In genomic region chr13:94417294-94417693, GRCh38 we compare ENCODE assay signal across 23 cellular contexts.
"Had no signal": no experiment of that assay in that cellular context is flagged by ENCODE, and none has a peak within 500 bp of the region (broad histone marks: within the 10 kb centered on the region; RNA-seq: fewer than 3 reads in every experiment).

No MANE protein-coding gene starts in this region.

- H3K27me3 Mint-ChIP-seq: progenitor cell of endocrine pancreas had no signal

- H3K36me3 Mint-ChIP-seq: memory B cell, neural progenitor cell had no signal

- H3K9me3 ChIP-seq: gastrocnemius medialis, right lobe of liver, thyroid gland, vagina had no signal

- H3K36me3 ChIP-seq: gastrocnemius medialis, neural progenitor cell, right lobe of liver, stomach, thyroid gland, vagina had no signal

- H3K27me3 ChIP-seq: gastrocnemius medialis, neural progenitor cell, right lobe of liver, thyroid gland, vagina had no signal

- DNase-seq: effector CD8-positive, alpha-beta T cell; endodermal cell; foreskin fibroblast; gastrocnemius medialis; head of caudate nucleus; right lobe of liver; small intestine; stimulated activated CD4-positive, alpha-beta T cell treated with anti-CD3 and anti-CD28 coated beads, Interleukin-15, amount 100 ng/mL, for 24 hours; stimulated activated CD4-positive, alpha-beta T cell treated with anti-CD3 and anti-CD28 coated beads, Interleukin-2, amount 100 ng/mL, for 48 hours; stimulated activated naive B cell treated with anti-CD40 and anti-IgM and Interleukin-4, amounts not matched to agents 10 μg/mL and 1 μg/mL and 100 μg/mL, for 72 hours; stomach; thyroid gland; trophoblast cell had no signal

- H3K27ac ChIP-seq: epithelial cell of prostate, gastrocnemius medialis, neural progenitor cell, parathyroid adenoma, right lobe of liver, stomach, thyroid gland, vagina had no signal

- H3K4me3 Mint-ChIP-seq: dendritic cell treated with granulocyte-macrophage colony-stimulating factor and Interleukin-4, amounts not matched to agents 40 ng/mL and 50 ng/mL, for 4 days; endodermal cell; memory B cell; natural killer cell treated with Interleukin-12 subunit alpha and Interleukin-12 subunit beta and Interleukin-15 and Interleukin-18, amount 100 ng/mL, for 72 hours; neural progenitor cell; stimulated activated naive B cell treated with anti-CD40 and anti-IgM and Interleukin-4, amounts not matched to agents 10 μg/mL and 1 μg/mL and 100 μg/mL, for 72 hours had no signal

- H3K4me3 ChIP-seq: gastrocnemius medialis, lung, neural progenitor cell, right lobe of liver, stomach, thyroid gland, vagina had no signal

- ATAC-seq: esophagus mucosa; gastrocnemius medialis; natural killer cell treated with Interleukin-12 subunit alpha and Interleukin-12 subunit beta and Interleukin-15 and Interleukin-18, amount 100 ng/mL, for 72 hours; stimulated activated naive B cell treated with anti-CD40 and anti-IgM and Interleukin-4, amounts not matched to agents 10 μg/mL and 1 μg/mL and 100 μg/mL, for 72 hours had no signal

- H3K27ac Mint-ChIP-seq: dendritic cell treated with granulocyte-macrophage colony-stimulating factor and Interleukin-4, amounts not matched to agents 40 ng/mL and 50 ng/mL, for 4 days; endodermal cell; memory B cell; natural killer cell treated with Interleukin-12 subunit alpha and Interleukin-12 subunit beta and Interleukin-15 and Interleukin-18, amount 100 ng/mL, for 72 hours; neural progenitor cell; progenitor cell of endocrine pancreas had no signal

- H3K4me1 ChIP-seq: parathyroid adenoma, right lobe of liver, thyroid gland had no signal

- H3K4me1 Mint-ChIP-seq: memory B cell had no signal
